Comparison of ENCODE assay signal across 31 cellular contexts in the genomic region with DNA sequence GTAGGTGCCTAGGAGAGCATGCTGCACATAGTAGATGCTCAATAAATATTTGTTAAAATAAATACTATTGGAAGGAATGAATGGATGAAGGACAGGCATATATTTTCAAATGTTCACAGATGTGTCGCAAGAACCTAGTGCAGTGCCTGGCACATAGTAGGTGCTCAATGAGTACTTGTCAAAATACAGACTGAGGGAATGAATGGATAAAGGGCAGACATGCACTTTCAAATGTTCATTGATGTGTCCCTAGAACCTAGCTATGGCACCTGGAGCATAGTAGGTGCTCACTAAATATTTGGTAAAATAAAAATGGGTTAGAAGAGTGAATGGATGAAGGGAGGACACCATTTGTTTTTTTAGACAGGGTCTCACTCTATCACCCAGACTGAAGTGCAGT.
"Had no signal": no experiment of that assay in that cellular context is flagged by ENCODE, and none has a peak within 500 bp of the region (broad histone marks: within the 10 kb centered on the region; RNA-seq: fewer than 3 reads in every experiment).

No MANE protein-coding gene starts in this region.

- H3K36me3 ChIP-seq: neural progenitor cell, ovary, suprapubic skin, transverse colon, upper lobe of right lung, uterus had no signal

- H3K27ac ChIP-seq: neural progenitor cell, ovary, parathyroid adenoma, psoas muscle, skin epidermis, spleen, suprapubic skin, tibial artery, transverse colon, upper lobe of right lung, uterus had no signal

- H3K4me2 ChIP-seq: neural progenitor cell, smooth muscle cell had no signal

- H3K36me3 Mint-ChIP-seq: natural killer cell, type B pancreatic cell had no signal

- H3K27ac Mint-ChIP-seq: nephron; progenitor cell of endocrine pancreas; stimulated activated memory B cell treated with anti-CD40 and anti-IgM and Interleukin-4, amounts not matched to agents 10 μg/mL and 1 μg/mL and 100 μg/mL, for 72 hours; stimulated activated naive CD8-positive, alpha-beta T cell treated with anti-CD3 and anti-CD28 coated beads, Interleukin-15, amount 100 ng/mL, for 72 hours; type B pancreatic cell had no signal

- H3K4me3 Mint-ChIP-seq: natural killer cell; nephron; neural progenitor cell; stimulated activated memory B cell treated with anti-CD40 and anti-IgM and Interleukin-4, amounts not matched to agents 10 μg/mL and 1 μg/mL and 100 μg/mL, for 72 hours; stimulated activated naive CD8-positive, alpha-beta T cell treated with anti-CD3 and anti-CD28 coated beads, Interleukin-15, amount 100 ng/mL, for 72 hours; type B pancreatic cell had no signal

- H3K27me3 ChIP-seq: neural progenitor cell, ovary, spleen, suprapubic skin, testis, tibial artery, transverse colon, upper lobe of right lung, uterus had no signal

- DNase-seq: natural killer cell; occipital lobe; ovary; posterior cingulate gyrus; psoas muscle; right cardiac atrium; spleen; stimulated activated CD4-positive, alpha-beta T cell treated with anti-CD3 and anti-CD28 coated beads, Interleukin-12 subunit alpha, Interleukin-12 subunit beta, amount 100 ng/mL, for 4 hours; stimulated activated CD4-positive, alpha-beta T cell treated with anti-CD3 and anti-CD28 coated beads, Interleukin-1b, Interleukin-23, amount 100 ng/mL, for 48 hours; stimulated activated CD4-positive, alpha-beta T cell treated with anti-CD3 and anti-CD28 coated beads, Interleukin-4, amount 100 ng/mL, for 1 hour; stimulated activated CD4-positive, alpha-beta T cell treated with anti-CD3 and anti-CD28 coated beads, Interleukin-4, amount 100 ng/mL, for 4 hours; stimulated activated CD8-positive, alpha-beta memory T cell treated with anti-CD3 and anti-CD28 coated beads, Interleukin-4, amount 100 ng/mL, for 48 hours; stimulated activated naive CD4-positive, alpha-beta T cell; stimulated activated naive CD8-positive, alpha-beta T cell treated with anti-CD3 and anti-CD28 coated beads, Interleukin-15, amount 100 ng/mL, for 72 hours; stimulated activated naive CD8-positive, alpha-beta T cell treated with anti-CD3 and anti-CD28 coated beads, Interleukin-15, Interleukin-2, amounts not matched to agents 100 U/mL and 50 U/mL, for 24 hours; substantia nigra; testis; transverse colon; upper lobe of right lung; uterus had no signal

- H3K27me3 Mint-ChIP-seq: progenitor cell of endocrine pancreas; stimulated activated memory B cell treated with anti-CD40 and anti-IgM and Interleukin-4, amounts not matched to agents 10 μg/mL and 1 μg/mL and 100 μg/mL, for 72 hours; stimulated activated naive CD8-positive, alpha-beta T cell treated with anti-CD3 and anti-CD28 coated beads, Interleukin-15, amount 100 ng/mL, for 72 hours; type B pancreatic cell had no signal

- H3K4me3 ChIP-seq: neural progenitor cell, ovary, psoas muscle, skin epidermis, smooth muscle cell, spleen, suprapubic skin, testis, tibial artery, transverse colon, upper lobe of right lung, uterus had no signal

- H3K9me3 ChIP-seq: ovary, psoas muscle, suprapubic skin, testis, tibial artery, transverse colon, upper lobe of right lung, uterus had no signal

- H3K9me3 Mint-ChIP-seq: natural killer cell, nephron, neural progenitor cell, type B pancreatic cell had no signal

- ATAC-seq: natural killer cell; psoas muscle; right cardiac atrium; sciatic nerve; stimulated activated memory B cell treated with anti-CD40 and anti-IgM and Interleukin-4, amounts not matched to agents 10 μg/mL and 1 μg/mL and 100 μg/mL, for 72 hours; stimulated activated naive CD8-positive, alpha-beta T cell treated with anti-CD3 and anti-CD28 coated beads, Interleukin-15, amount 100 ng/mL, for 72 hours; stimulated activated naive CD8-positive, alpha-beta T cell treated with anti-CD3 and anti-CD28 coated beads, Interleukin-15, Interleukin-2, amounts not matched to agents 100 U/mL and 50 U/mL, for 24 hours; upper lobe of right lung had no signal

- H3K9ac ChIP-seq: neural progenitor cell, parathyroid adenoma had no signal

- H3K4me1 ChIP-seq: parathyroid adenoma, psoas muscle, uterus had no signal

- H2AFZ ChIP-seq: neural progenitor cell, parathyroid adenoma had no signal
